18 cellular contexts compared by ENCODE assay signal in genomic region chr3:132695422-132695821, GRCh38.
"Had no signal": no experiment of that assay in that cellular context is flagged by ENCODE, and none has a peak within 500 bp of the region (broad histone marks: within the 10 kb centered on the region; RNA-seq: fewer than 3 reads in every experiment).

No MANE protein-coding gene starts in this region.

- H3K4me1 Mint-ChIP-seq: activated CD4-positive, alpha-beta T cell treated with anti-CD3 and anti-CD28 coated beads, Interleukin-2, amount 10 ng/mL, durations not matched to agents 7 days and 5 days; endodermal cell; nephron; stimulated activated naive B cell treated with anti-CD40 and anti-IgM and Interleukin-4, amounts not matched to agents 10 μg/mL and 1 μg/mL and 100 μg/mL, for 72 hours; WTC11 had no signal

- H3K9me3 ChIP-seq: prostate gland, tibial nerve, uterus had no signal

- ATAC-seq: right cardiac atrium; stimulated activated naive B cell treated with anti-CD40 and anti-IgM and Interleukin-4, amounts not matched to agents 10 μg/mL and 1 μg/mL and 100 μg/mL, for 72 hours; WTC11 had no signal

- H3K27ac Mint-ChIP-seq: activated CD4-positive, alpha-beta T cell treated with anti-CD3 and anti-CD28 coated beads, Interleukin-2, amount 10 ng/mL, durations not matched to agents 7 days and 5 days; endodermal cell; nephron; stimulated activated naive B cell treated with anti-CD40 and anti-IgM and Interleukin-4, amounts not matched to agents 10 μg/mL and 1 μg/mL and 100 μg/mL, for 72 hours; WTC11 had no signal

- DNase-seq: activated CD4-positive, alpha-beta T cell treated with anti-CD3 and anti-CD28 coated beads, Interleukin-2, amount 10 ng/mL, durations not matched to agents 7 days and 5 days; activated gamma-delta T cell; activated T-cell treated with anti-CD3 and anti-CD28 coated beads for 4 hours; dorsolateral prefrontal cortex; endodermal cell; erythroblast; hypothalamus; occipital lobe; right cardiac atrium; stimulated activated CD4-positive, alpha-beta T cell treated with anti-CD3 and anti-CD28 coated beads, Interleukin-15, amount 100 ng/mL, for 24 hours; stimulated activated CD4-positive, alpha-beta T cell treated with anti-CD3 and anti-CD28 coated beads, Interleukin-4, amount 100 ng/mL, for 1 hour; stimulated activated naive B cell treated with anti-CD40 and anti-IgM and Interleukin-4, amounts not matched to agents 10 μg/mL and 1 μg/mL and 100 μg/mL, for 72 hours; uterus had no signal

- H3K4me3 Mint-ChIP-seq: activated CD4-positive, alpha-beta T cell treated with anti-CD3 and anti-CD28 coated beads, Interleukin-2, amount 10 ng/mL, durations not matched to agents 7 days and 5 days; endodermal cell; nephron; stimulated activated naive B cell treated with anti-CD40 and anti-IgM and Interleukin-4, amounts not matched to agents 10 μg/mL and 1 μg/mL and 100 μg/mL, for 72 hours; WTC11 had no signal

- H3K27me3 Mint-ChIP-seq: activated CD4-positive, alpha-beta T cell treated with anti-CD3 and anti-CD28 coated beads, Interleukin-2, amount 10 ng/mL, durations not matched to agents 7 days and 5 days; stimulated activated naive B cell treated with anti-CD40 and anti-IgM and Interleukin-4, amounts not matched to agents 10 μg/mL and 1 μg/mL and 100 μg/mL, for 72 hours had no signal

- H3K4me3 ChIP-seq: dorsolateral prefrontal cortex, prostate gland, skin epidermis, tibial nerve, uterus had no signal
